19 cellular contexts compared by ENCODE assay signal in the genomic region with DNA sequence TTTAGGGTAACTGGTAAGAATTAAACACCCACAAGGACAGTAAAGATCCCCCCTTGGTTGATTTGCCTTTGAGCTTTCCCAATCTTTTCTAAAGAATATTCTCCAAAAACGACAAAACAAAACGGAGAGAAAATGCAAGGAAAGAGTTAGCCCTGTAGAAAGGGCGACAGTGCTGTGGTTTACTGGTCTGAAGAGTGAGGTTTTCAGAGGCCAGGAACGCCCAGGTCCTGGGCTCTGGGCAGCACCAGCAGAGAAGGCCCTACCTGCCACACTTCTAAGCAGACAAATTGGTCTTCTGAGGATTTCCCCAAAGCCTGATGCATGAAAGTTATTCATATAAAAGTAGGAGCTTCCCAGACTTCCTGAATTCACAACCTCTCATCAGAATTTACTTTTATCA.
"Had no signal": no experiment of that assay in that cellular context is flagged by ENCODE, and none has a peak within 500 bp of the region (broad histone marks: within the 10 kb centered on the region; RNA-seq: fewer than 3 reads in every experiment).

No MANE protein-coding gene starts in this region.

- ATAC-seq: K562 had no signal

- H3K27me3 ChIP-seq: SJSA1 had no signal

- H3K9me3 ChIP-seq: SJSA1 had no signal

- H3K36me3 ChIP-seq: SJSA1 had no signal

- H3K4me1 ChIP-seq: SJSA1 had no signal

- H3K4me3 ChIP-seq: K562, SJSA1, SK-N-MC had no signal

- H3K27ac ChIP-seq: HL-60, SJSA1, SK-N-MC had no signal

- DNase-seq: NCI-H1092, NCI-H1105 treated with DMSO at 0.1 percent for 48 hours, NCI-H1417 treated with DMSO at 0.1 percent for 48 hours, NCI-H146, NCI-H1694 treated with DMSO at 0.1 percent for 48 hours, NCI-H1930, NCI-H2081, NCI-H2107, NCI-H2227 treated with DMSO at 0.1 percent for 48 hours, NCI-H524, NCI-H526 treated with DMSO at 0.1 percent for 48 hours, NCI-H748 treated with DMSO at 0.1 percent for 48 hours, Right ventricle myocardium superior, RPMI8226, SIG-M5 had no signal
